ENCODE assay signal across 1 cellular context in the genomic region with DNA sequence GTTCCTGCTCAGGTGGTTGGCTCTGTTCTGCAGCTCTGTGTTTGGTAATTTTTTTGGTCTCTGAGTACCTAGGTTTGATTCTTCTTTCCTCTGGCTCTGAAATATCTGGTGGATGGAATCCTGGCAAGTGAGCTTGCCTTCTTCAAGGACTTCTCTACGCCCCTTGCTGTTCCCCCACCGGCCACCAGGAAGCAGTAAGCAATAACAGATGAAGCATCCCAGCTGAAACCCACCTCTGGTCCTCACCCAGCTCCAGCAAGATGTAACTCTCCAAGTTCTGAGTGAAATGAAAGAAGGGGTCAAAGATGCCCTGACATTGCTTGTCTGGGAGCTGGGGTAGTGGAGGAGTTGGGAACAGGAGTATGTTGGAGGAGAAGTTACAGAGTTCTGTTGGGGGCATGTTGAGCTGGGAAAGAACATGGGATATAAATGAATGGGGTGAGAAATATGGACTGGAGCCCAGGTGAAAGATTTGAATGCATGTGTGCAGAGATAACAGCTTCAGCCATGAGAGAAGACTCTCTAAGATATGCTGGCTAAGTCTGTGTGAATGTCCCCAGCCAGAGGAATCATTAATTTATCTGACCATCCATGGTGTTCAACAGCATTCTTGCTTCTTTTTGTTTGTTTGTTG.
TF ChIP-seq lines count a peak whose summit lies in the region.

No MANE protein-coding gene starts in this region.

TF ChIP-seq in K562, 482 proteins besides CTCF, POLR2A, EP300 and RAD21:
- TF ChIP-seq ARID2 (IDR thresholded peaks at IDR 0.05), result peak; percentile 83
- peak; percentile 59; the same call in 1 of the 2 replicates for TF ChIP-seq CC2D1A (IDR thresholded peaks at IDR 0.05)
- TF ChIP-seq RBM25 (IDR thresholded peaks at IDR 0.05; ENCODE audit: low read depth, low read length, severe bottlenecking), result no peak
- TF ChIP-seq, protein P1, sequence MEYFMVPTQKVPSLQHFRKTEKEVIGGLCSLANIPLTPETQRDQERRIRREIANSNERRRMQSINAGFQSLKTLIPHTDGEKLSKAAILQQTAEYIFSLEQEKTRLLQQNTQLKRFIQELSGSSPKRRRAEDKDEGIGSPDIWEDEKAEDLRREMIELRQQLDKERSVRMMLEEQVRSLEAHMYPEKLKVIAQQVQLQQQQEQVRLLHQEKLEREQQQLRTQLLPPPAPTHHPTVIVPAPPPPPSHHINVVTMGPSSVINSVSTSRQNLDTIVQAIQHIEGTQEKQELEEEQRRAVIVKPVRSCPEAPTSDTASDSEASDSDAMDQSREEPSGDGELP (CRISPR knock-in tag; IDR thresholded peaks at IDR 0.05; ENCODE audit: borderline replicate concordance), result peak; percentile 18; the same call in 1 of the 2 replicates
- peak; percentile 49; the same call in 1 of the 2 replicates for TF ChIP-seq STAG1 (CRISPR knock-in tag; IDR thresholded peaks at IDR 0.05; ENCODE audit: borderline replicate concordance)
- TF ChIP-seq IFI16 (CRISPR knock-in tag; IDR thresholded peaks at IDR 0.05), result no peak
- 0 out of 2 replicates have a peak, but pooled peaks have one; percentile 30 for TF ChIP-seq ZBTB7A (IDR thresholded peaks at IDR 0.05; ENCODE audit: borderline replicate concordance, control insufficient read depth, low read depth, low read length)
- TF ChIP-seq NCOA4 (IDR thresholded peaks at IDR 0.05; ENCODE audit: partially characterized antibody), result no peak
- no peak for TF ChIP-seq ZFP36 (IDR thresholded peaks at IDR 0.05; ENCODE audit: low read depth, low read length, partially characterized antibody)
- peak; percentile 91 for TF ChIP-seq SMC3 (conservative IDR thresholded peaks at IDR 0.05; ENCODE audit: insufficient read depth, low read depth, low read length)
- TF ChIP-seq, protein P2, sequence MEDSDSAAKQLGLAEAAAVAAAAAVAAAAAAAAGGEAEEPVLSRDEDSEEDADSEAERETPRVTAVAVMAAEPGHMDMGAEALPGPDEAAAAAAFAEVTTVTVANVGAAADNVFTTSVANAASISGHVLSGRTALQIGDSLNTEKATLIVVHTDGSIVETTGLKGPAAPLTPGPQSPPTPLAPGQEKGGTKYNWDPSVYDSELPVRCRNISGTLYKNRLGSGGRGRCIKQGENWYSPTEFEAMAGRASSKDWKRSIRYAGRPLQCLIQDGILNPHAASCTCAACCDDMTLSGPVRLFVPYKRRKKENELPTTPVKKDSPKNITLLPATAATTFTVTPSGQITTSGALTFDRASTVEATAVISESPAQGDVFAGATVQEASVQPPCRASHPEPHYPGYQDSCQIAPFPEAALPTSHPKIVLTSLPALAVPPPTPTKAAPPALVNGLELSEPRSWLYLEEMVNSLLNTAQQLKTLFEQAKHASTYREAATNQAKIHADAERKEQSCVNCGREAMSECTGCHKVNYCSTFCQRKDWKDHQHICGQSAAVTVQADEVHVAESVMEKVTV (CRISPR knock-in tag; IDR thresholded peaks at IDR 0.05), result peak; percentile 65
TF ChIP-seq in K562: peak in this region for 7.
